In the genomic region with DNA sequence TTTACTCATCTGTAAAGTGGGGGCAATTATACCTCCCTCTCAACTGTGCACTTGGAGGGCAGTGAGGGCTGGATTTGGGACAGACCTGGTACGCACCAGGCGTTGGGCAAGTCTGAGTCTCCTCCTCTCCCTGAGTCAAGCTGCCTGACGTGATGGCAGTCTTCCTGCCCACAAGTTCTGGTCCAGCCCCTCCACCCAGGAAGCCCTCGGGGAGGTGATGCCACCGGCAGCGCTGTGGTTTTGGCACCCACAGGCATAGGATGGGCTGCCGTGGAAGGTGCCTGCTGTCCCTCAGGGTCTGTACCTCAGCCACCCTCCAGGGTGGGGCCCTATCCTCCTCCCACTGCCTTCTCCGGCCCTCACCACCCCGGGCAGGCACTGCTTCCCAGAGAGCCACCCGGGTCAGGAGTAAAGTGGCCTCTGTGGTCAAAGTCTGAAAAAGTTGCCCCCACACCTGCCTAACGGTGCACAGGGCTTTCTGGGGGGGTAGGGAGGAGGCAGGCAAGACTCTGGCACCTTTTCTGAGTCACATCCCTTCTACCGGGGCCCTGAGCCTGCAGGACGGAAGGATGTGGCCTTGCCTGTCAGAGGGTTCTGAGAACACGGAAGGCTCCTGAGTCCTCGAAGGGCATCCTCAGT, we compare ENCODE assay signal across 10 cellular contexts.
A peak's percentile ranks its signal among the peaks of the same experiment; 100 is the strongest.
DNase-seq lines count a peak whose midpoint lies in the region; ATAC-seq and TF ChIP-seq lines count a peak whose summit lies in the region.
"Had no signal": no experiment of that assay in that cellular context is flagged by ENCODE, and none has a peak within 500 bp of the region (broad histone marks: within the 10 kb centered on the region; RNA-seq: fewer than 3 reads in every experiment).

No MANE protein-coding gene starts in this region.

- ATAC-seq in DND-41 (ENCODE audit: insufficient read depth, low read depth) (peak; percentile 88), GM21528 (IDR thresholded peaks at IDR 0.05; ENCODE audit: low FRiP score, unreplicated experiment) (no peak)

- H3K9ac ChIP-seq in DND-41 (ENCODE audit: low read depth, low read length): no peak overlapping the region

- CTCF ChIA-PET in HEK293T (lab: Yijun Ruan, JAX): no interaction called here

- H3K27ac Mint-ChIP-seq in activated naive CD8-positive, alpha-beta T cell: peak overlapping the region; percentile 92

- H3K9me3 ChIP-seq in DND-41 (ENCODE audit: insufficient read depth, low read length, severe bottlenecking): no peaks in the 10 kb centered on the region

- TF ChIP-seq CTCF in DND-41 (IDR thresholded peaks at IDR 0.05; ENCODE audit: borderline replicate concordance, extremely low read depth, low read length, poor library complexity, severe bottlenecking): no peak

- no peaks in the 10 kb centered on the region for H3K79me2 ChIP-seq in DND-41 (ENCODE audit: insufficient read depth, low read length)

- DNase-seq in DND-41: peak; percentile 85
- peak; percentile 64 for DNase-seq in UCSD-AML1 (lab: John Stamatoyannopoulos, UW; ENCODE audit: unreplicated experiment)
- DNase-seq in stimulated activated CD4-positive, alpha-beta T cell treated with anti-CD3 and anti-CD28 coated beads, Interleukin-1b, Interleukin-23, amount 100 ng/mL, for 4 hours (ENCODE audit: low read depth in 2 of 2): peak; percentile 30 to 62
- no peak for DNase-seq in HEK293T (ENCODE audit: extremely low spot score)
- DNase-seq in NCI-H1092 (lab: John Stamatoyannopoulos, UW): no peak
- DNase-seq in NCI-H1092 treated with DMSO at 0.1 percent for 48 hours (lab: John Stamatoyannopoulos, UW): no peak
- DNase-seq: DMS79 treated with DMSO at 0.1 percent for 48 hours had no signal

- H3K36me3 Mint-ChIP-seq in activated naive CD8-positive, alpha-beta T cell: no peaks in the 10 kb centered on the region

- peaks cover 16% of the 10 kb centered on the region for H3K4me1 ChIP-seq in DND-41 (ENCODE audit: insufficient read depth, low read length)

- no peaks in the 10 kb centered on the region for H3K27me3 ChIP-seq in DND-41 (ENCODE audit: insufficient read depth, low read length, poor library complexity)

- H3K9me3 Mint-ChIP-seq in activated naive CD8-positive, alpha-beta T cell (ENCODE audit: low read depth): no peaks in the 10 kb centered on the region

- H3K4me2 ChIP-seq in DND-41 (ENCODE audit: insufficient read depth, low read length): no peak overlapping the region

- H3K4me3 ChIP-seq in DND-41 (ENCODE audit: low read depth in 1 of 2, low read length in 2 of 2): no peak overlapping the region
- H3K4me3 ChIP-seq: SK-N-MC had no signal

- no peaks in the 10 kb centered on the region for H3K27me3 Mint-ChIP-seq in activated naive CD8-positive, alpha-beta T cell

- H3K27ac ChIP-seq in DND-41 (ENCODE audit: low read length): no peak overlapping the region
- H3K27ac ChIP-seq: SK-N-MC had no signal

- H3K4me1 Mint-ChIP-seq in activated naive CD8-positive, alpha-beta T cell (ENCODE audit: low read depth): peaks cover 66% of the 10 kb centered on the region

- H2AFZ ChIP-seq in DND-41 (ENCODE audit: low read depth, low read length): no peak overlapping the region

- H3K4me3 Mint-ChIP-seq in activated naive CD8-positive, alpha-beta T cell: peak overlapping the region; percentile 79

- H4K20me1 ChIP-seq in DND-41 (ENCODE audit: insufficient read depth, low read length): no peaks in the 10 kb centered on the region

- H3K36me3 ChIP-seq in DND-41 (ENCODE audit: insufficient read depth, low read length): no peaks in the 10 kb centered on the region

- POLR2A ChIA-PET in HEK293T (lab: Yijun Ruan, JAX): no interaction called here

TF ChIP-seq in HEK293T, 16 proteins besides CTCF, POLR2A, EP300 and RAD21:
- no peak for TF ChIP-seq TARDBP (IDR thresholded peaks at IDR 0.05)
- TF ChIP-seq LEF1 (IDR thresholded peaks at IDR 0.05; ENCODE audit: borderline replicate concordance): no peak
- TF ChIP-seq NFRKB (IDR thresholded peaks at IDR 0.05): no peak
- no peak for TF ChIP-seq HDGF (IDR thresholded peaks at IDR 0.05; ENCODE audit: borderline replicate concordance)
- TF ChIP-seq SUZ12 (IDR thresholded peaks at IDR 0.05): no peak
- no peak for TF ChIP-seq CTBP1 (IDR thresholded peaks at IDR 0.05; ENCODE audit: borderline replicate concordance)
- no peak for TF ChIP-seq FOXK2 (IDR thresholded peaks at IDR 0.05)
- no peak for TF ChIP-seq FOXA1 (IDR thresholded peaks at IDR 0.05)
- no peak for TF ChIP-seq ELF4 (IDR thresholded peaks at IDR 0.05)
- no peak for TF ChIP-seq FOXM1 (IDR thresholded peaks at IDR 0.05; ENCODE audit: borderline replicate concordance)
- TF ChIP-seq BHLHE40 (IDR thresholded peaks at IDR 0.05; ENCODE audit: borderline replicate concordance): no peak
- no peak for TF ChIP-seq SP1 (IDR thresholded peaks at IDR 0.05)
- TF ChIP-seq L3MBTL2 (conservative IDR thresholded peaks at IDR 0.05): no peak
- TF ChIP-seq ZNF384 (IDR thresholded peaks at IDR 0.05): no peak
- no peak for TF ChIP-seq ARNT (IDR thresholded peaks at IDR 0.05)

Comparison
In these comparisons a context has a peak if more than half of its experiments do, and no peak if none do; other contexts are left out.
1. DNase-seq: peak in DND-41 (single experiment), UCSD-AML1 (single experiment) and stimulated activated CD4-positive, alpha-beta T cell treated with anti-CD3 and anti-CD28 coated beads, Interleukin-1b, Interleukin-23, amount 100 ng/mL, for 4 hours (2 of 2); none in HEK293T (single experiment), NCI-H1092 (single experiment) and NCI-H1092 treated with DMSO at 0.1 percent for 48 hours (single experiment).